1 cellular context compared by ENCODE assay signal in genomic region chr10:98446656-98447221, GRCh38.
TF ChIP-seq lines count a peak whose summit lies in the region.

Gene HPS1, minus strand, starts transcription at chr10:98446935. Its CDS starts 3,695 bp downstream, at chr10:98443240.

TF ChIP-seq in HepG2, 621 proteins besides CTCF, POLR2A, EP300 and RAD21 (continued from another document and continues in another):
- TF ChIP-seq ZNF512B (CRISPR knock-in tag; IDR thresholded peaks at IDR 0.05; ENCODE audit: borderline replicate concordance) (no peak), DNMT1 (CRISPR knock-in tag; IDR thresholded peaks at IDR 0.05) (no peak), ZFX (CRISPR knock-in tag; IDR thresholded peaks at IDR 0.05; ENCODE audit: low read depth) (peak; percentile 75; the same call in 1 of the 2 replicates), ZNF724P (CRISPR knock-in tag; IDR thresholded peaks at IDR 0.05; ENCODE audit: borderline replicate concordance) (peak; percentile 8; the same call in 1 of the 2 replicates), ZNF282 (IDR thresholded peaks at IDR 0.05; ENCODE audit: partially characterized antibody) (no peak), SNAPC5 (CRISPR knock-in tag; IDR thresholded peaks at IDR 0.05; ENCODE audit: borderline replicate concordance) (no peak), ZBTB7B (CRISPR knock-in tag; IDR thresholded peaks at IDR 0.05) (no peak), GATAD1 (CRISPR knock-in tag; IDR thresholded peaks at IDR 0.05) (peak; percentile 62), HNF1B (CRISPR knock-in tag; IDR thresholded peaks at IDR 0.05) (no peak), ARNT (IDR thresholded peaks at IDR 0.05) (no peak), TERF1 (CRISPR knock-in tag; IDR thresholded peaks at IDR 0.05) (no peak), ZNF549 (CRISPR knock-in tag; IDR thresholded peaks at IDR 0.05) (0 out of 2 replicates have a peak, but pooled peaks have one; percentile 38), NFYB (CRISPR knock-in tag; IDR thresholded peaks at IDR 0.05) (no peak), ZNF556 (CRISPR knock-in tag; IDR thresholded peaks at IDR 0.05; ENCODE audit: borderline replicate concordance) (no peak), CBX5 (CRISPR knock-in tag; IDR thresholded peaks at IDR 0.05; ENCODE audit: borderline replicate concordance) (no peak), PITX1 (CRISPR knock-in tag; IDR thresholded peaks at IDR 0.05) (peak; percentile 31; the same call in 1 of the 2 replicates), SIX4 (CRISPR knock-in tag; IDR thresholded peaks at IDR 0.05) (no peak), MAFF (IDR thresholded peaks at IDR 0.05; ENCODE audit: low read depth, low read length) (no peak), PRDM10 (CRISPR knock-in tag; IDR thresholded peaks at IDR 0.05; ENCODE audit: low read depth) (no peak), HMGXB4 (CRISPR knock-in tag; IDR thresholded peaks at IDR 0.05; ENCODE audit: borderline replicate concordance in 1 of 2, low read depth in 1 of 2) (peak; percentile 70 to 75; a peak in 3 of 4 replicates), GPN1 (CRISPR knock-in tag; IDR thresholded peaks at IDR 0.05; ENCODE audit: borderline replicate concordance) (no peak), ZNF331 (CRISPR knock-in tag; IDR thresholded peaks at IDR 0.05) (peak; percentile 33; the same call in 1 of the 2 replicates), TBP (CRISPR knock-in tag; IDR thresholded peaks at IDR 0.05) (no peak), ZNF747 (CRISPR knock-in tag; IDR thresholded peaks at IDR 0.05; ENCODE audit: borderline replicate concordance) (0 out of 2 replicates have a peak, but pooled peaks have one; percentile 39), CC2D1A (CRISPR knock-in tag; IDR thresholded peaks at IDR 0.05) (no peak), ZNF691 (CRISPR knock-in tag; IDR thresholded peaks at IDR 0.05; ENCODE audit: borderline replicate concordance, low read depth) (no peak), IKZF1 (IDR thresholded peaks at IDR 0.05) (no peak), SP5 (CRISPR knock-in tag; IDR thresholded peaks at IDR 0.05; ENCODE audit: borderline replicate concordance, low read depth) (0 out of 2 replicates have a peak, but pooled peaks have one; percentile 20), YEATS2 (CRISPR knock-in tag; IDR thresholded peaks at IDR 0.05; ENCODE audit: borderline replicate concordance) (no peak; the same call in 1 of the 2 replicates), SPEN (CRISPR knock-in tag; IDR thresholded peaks at IDR 0.05; ENCODE audit: low read depth) (peak; percentile 81; the same call in 1 of the 2 replicates), GPBP1L1 (CRISPR knock-in tag; IDR thresholded peaks at IDR 0.05) (no peak), NCOA5 (CRISPR knock-in tag; IDR thresholded peaks at IDR 0.05) (no peak), NFE2 (CRISPR knock-in tag; IDR thresholded peaks at IDR 0.05) (no peak), PCBP1 (IDR thresholded peaks at IDR 0.05; ENCODE audit: borderline replicate concordance, low read depth, low read length) (no peak), NAIF1 (CRISPR knock-in tag; IDR thresholded peaks at IDR 0.05; ENCODE audit: borderline replicate concordance) (no peak), ZBTB25 (CRISPR knock-in tag; IDR thresholded peaks at IDR 0.05) (no peak), KLF16 (CRISPR knock-in tag; IDR thresholded peaks at IDR 0.05) (peak in 1 of 2 experiments; percentile 30; a peak in 1 of 4 replicates), ZHX1 (CRISPR knock-in tag; IDR thresholded peaks at IDR 0.05; ENCODE audit: low read depth) (no peak), MXD4 (CRISPR knock-in tag; IDR thresholded peaks at IDR 0.05) (0 out of 2 replicates have a peak, but pooled peaks have one; percentile 48), PRPF4 (IDR thresholded peaks at IDR 0.05; ENCODE audit: low read depth, low read length, poor library complexity, severe bottlenecking) (peak; percentile 33), ZBTB49 (CRISPR knock-in tag; IDR thresholded peaks at IDR 0.05; ENCODE audit: borderline replicate concordance) (no peak)
